ENCODE assay signal across 9 cellular contexts in genomic region chr4:101419324-101420135, GRCh38.
A peak's percentile ranks its signal among the peaks of the same experiment; 100 is the strongest.
DNase-seq lines count a peak whose midpoint lies in the region; ATAC-seq and TF ChIP-seq lines count a peak whose summit lies in the region.
"Had no signal": no experiment of that assay in that cellular context is flagged by ENCODE, and none has a peak within 500 bp of the region (broad histone marks: within the 10 kb centered on the region; RNA-seq: fewer than 3 reads in every experiment).

No MANE protein-coding gene starts in this region.

- no peak overlapping the region for H2BK20ac ChIP-seq in H9 (ENCODE audit: low read depth, low read length, poor library complexity, severe bottlenecking)

- H3K23me2 ChIP-seq in H9 (ENCODE audit: insufficient read length, low read depth, low read length, poor library complexity, severe bottlenecking) = no peaks in the 10 kb centered on the region

- peaks cover 8% of the 10 kb centered on the region for H3K9me3 ChIP-seq in AG04450 (ENCODE audit: control insufficient read depth, insufficient read depth, low read length)
- no peaks in the 10 kb centered on the region for H3K9me3 ChIP-seq in hepatocyte (ENCODE audit: low read depth)
- H3K9me3 ChIP-seq in H9 (ENCODE audit: control insufficient read depth, low read depth, low read length) = no peaks in the 10 kb centered on the region

- H3K14ac ChIP-seq in H9 (ENCODE audit: insufficient read depth, low read length) = no peak overlapping the region

- no peaks in the 10 kb centered on the region for H3K27me3 Mint-ChIP-seq in H9 (ENCODE audit: low read depth)
- H3K27me3 Mint-ChIP-seq: dendritic cell treated with granulocyte-macrophage colony-stimulating factor and Interleukin-4, amounts not matched to agents 40 ng/mL and 50 ng/mL, for 4 days had no signal

- H3K4me1 ChIP-seq in hepatocyte (ENCODE audit: insufficient read depth) (no peaks in the 10 kb centered on the region), H9 (ENCODE audit: insufficient read depth, low read length) (no peaks in the 10 kb centered on the region; the same call in 1 of the 2 replicates)

- H2BK12ac ChIP-seq in H9 (ENCODE audit: insufficient read length, low read depth, low read length) = no peak overlapping the region

- POLR2A ChIA-PET in AG04450 (lab: Yijun Ruan, JAX) = interaction anchor here (0.6 kb wide), 2 partner anchors 19 to 72 kb away, joined by 3 read pairs; no protein-coding TSS in a partner anchor

- H3K18ac ChIP-seq in H9 (ENCODE audit: insufficient read length, low read depth, low read length) = no peak overlapping the region

- H3K4me3 ChIP-seq in AG04450 (ENCODE audit: low read depth, low read length) (no peak overlapping the region), hepatocyte (no peak overlapping the region)

- CTCF ChIA-PET in AG04450 (lab: Charles Lee) = no interaction called here

- no peak overlapping the region for H3K27ac ChIP-seq in AG04450 (ENCODE audit: low read depth, low read length)
- H3K27ac ChIP-seq in hepatocyte = no peak overlapping the region
- H3K27ac ChIP-seq in H9 (ENCODE audit: insufficient read length, low read depth, low read length) = no peak overlapping the region

- H3K23ac ChIP-seq in H9 (ENCODE audit: insufficient read length, low read depth, low read length) = no peak overlapping the region

- H3K9ac ChIP-seq in H9 (ENCODE audit: extremely low read depth, insufficient read length, low read length) = no peak overlapping the region

- H3K27me3 ChIP-seq in AG04450 (ENCODE audit: control insufficient read depth, insufficient read depth, low read length) (no peaks in the 10 kb centered on the region), hepatocyte (no peaks in the 10 kb centered on the region), H9 (ENCODE audit: insufficient read depth, low read length) (no peaks in the 10 kb centered on the region)

- H2BK5ac ChIP-seq in H9 (ENCODE audit: insufficient read length, low read length) = no peak overlapping the region

- no peak overlapping the region for H2AK5ac ChIP-seq in H9 (ENCODE audit: insufficient read length, low read length)

- H3K4me1 Mint-ChIP-seq in H9 = peaks cover 14% of the 10 kb centered on the region in 2 experiments

- DNase-seq in AG04450 (ENCODE audit: low read depth, low spot score) (peak; percentile 16), NCI-H2196 (lab: John Stamatoyannopoulos, UW; ENCODE audit: unreplicated experiment) (peak; percentile 3), hepatocyte (ENCODE audit: low spot score) (peak; percentile 18), H9 (no peak), ACHN (no peak), H4 (ENCODE audit: low spot score) (no peak)

- H4K8ac ChIP-seq in H9 (replicated peaks; ENCODE audit: insufficient read length, low read depth, low read length) = no peak overlapping the region

- in situ Hi-C loops in ACHN (cut with HindIII; ENCODE audit: low pct_ligation_motif_present, low pct_unique_long_range_greater_than_20kb, low sequenced_read_pairs) = no loop called here

- no peaks in the 10 kb centered on the region for H3K79me1 ChIP-seq in H9 (ENCODE audit: insufficient read depth, low read depth, low read length, poor library complexity, severe bottlenecking)

- no peak overlapping the region; a peak in 1 of 7 replicates for H3K27ac Mint-ChIP-seq in H9
- H3K27ac Mint-ChIP-seq: dendritic cell treated with granulocyte-macrophage colony-stimulating factor and Interleukin-4, amounts not matched to agents 40 ng/mL and 50 ng/mL, for 4 days had no signal

- no peak overlapping the region for H2AFZ ChIP-seq in hepatocyte
- no peak overlapping the region for H2AFZ ChIP-seq in H9 (ENCODE audit: low read length)

- no peak overlapping the region for H4K91ac ChIP-seq in H9 (ENCODE audit: insufficient read length, low read depth, low read length)

- H4K20me1 ChIP-seq in hepatocyte (ENCODE audit: insufficient read depth, poor library complexity, severe bottlenecking) = no peaks in the 10 kb centered on the region
- no peaks in the 10 kb centered on the region for H4K20me1 ChIP-seq in H9 (ENCODE audit: control insufficient read depth, insufficient read depth, insufficient read length)

- H3K4ac ChIP-seq in H9 (ENCODE audit: low read depth, low read length) = no peak overlapping the region

- ATAC-seq in GM18520 (IDR thresholded peaks at IDR 0.05; ENCODE audit: unreplicated experiment) (peak; percentile 57), HG02981 (IDR thresholded peaks at IDR 0.05; ENCODE audit: unreplicated experiment) (peak; percentile 67)

- H2BK15ac ChIP-seq in H9 (ENCODE audit: low read depth, low read length) = no peak overlapping the region

- H3K79me2 ChIP-seq in hepatocyte (no peaks in the 10 kb centered on the region), H9 (ENCODE audit: insufficient read depth, low read length) (no peaks in the 10 kb centered on the region)

- no peaks in the 10 kb centered on the region for H3K9me3 Mint-ChIP-seq in H9
- H3K9me3 Mint-ChIP-seq: dendritic cell treated with granulocyte-macrophage colony-stimulating factor and Interleukin-4, amounts not matched to agents 40 ng/mL and 50 ng/mL, for 4 days had no signal

- H3K4me2 ChIP-seq in hepatocyte = no peak overlapping the region
- no peak overlapping the region for H3K4me2 ChIP-seq in H9 (ENCODE audit: insufficient read depth, insufficient read length, low read length)

- no peak overlapping the region for H3K4me3 Mint-ChIP-seq in H9
- H3K4me3 Mint-ChIP-seq: dendritic cell treated with granulocyte-macrophage colony-stimulating factor and Interleukin-4, amounts not matched to agents 40 ng/mL and 50 ng/mL, for 4 days had no signal

- no peak overlapping the region for H2BK120ac ChIP-seq in H9 (ENCODE audit: low read depth, low read length, poor library complexity, severe bottlenecking)

- H4K5ac ChIP-seq in H9 (ENCODE audit: insufficient read length, low read depth, low read length) = no peak overlapping the region

- H3K36me3 Mint-ChIP-seq in H9 (ENCODE audit: insufficient read depth in 1 of 3, low read depth in 3 of 3) = no peaks in the 10 kb centered on the region

- no peak overlapping the region for H3K56ac ChIP-seq in H9 (ENCODE audit: insufficient read length, low read depth, low read length)

- 34% methylated on average over 5 of the region's 5 CpGs for WGBS in hepatocyte (ENCODE audit: low lambda C conversion rate, missing lambda C conversion rate)
- no CpG with 5 or more reads among the region's 5 CpGs for whole genome bisulfite sequencing in H9 (ENCODE audit: extremely low coverage, insufficient read length, low lambda C conversion rate)

- no peaks in the 10 kb centered on the region for H3K36me3 ChIP-seq in hepatocyte (replicated peaks; ENCODE audit: insufficient read depth, low read depth)

- H3K9me2 ChIP-seq in hepatocyte (replicated peaks; ENCODE audit: insufficient read depth) = no peaks in the 10 kb centered on the region

- TF ChIP-seq CTCF in AG04450 (IDR thresholded peaks at IDR 0.05; ENCODE audit: low read depth, low read length) = no peak
- no peak for TF ChIP-seq CTCF in hepatocyte (IDR thresholded peaks at IDR 0.05; ENCODE audit: poor library complexity)
- TF ChIP-seq CTCF in H9 (conservative IDR thresholded peaks at IDR 0.05) = no peak

- H3T11ph ChIP-seq in H9 (ENCODE audit: low read length) = no peak overlapping the region

Comparison
In these comparisons a context has a peak if more than half of its experiments do, and no peak if none do; other contexts are left out.
1. DNase-seq: peak in AG04450 (single experiment), NCI-H2196 (single experiment) and hepatocyte (single experiment); none in H9 (single experiment), ACHN (single experiment) and H4 (single experiment).